Comparison of ENCODE assay signal across 10 cellular contexts in the genomic region with DNA sequence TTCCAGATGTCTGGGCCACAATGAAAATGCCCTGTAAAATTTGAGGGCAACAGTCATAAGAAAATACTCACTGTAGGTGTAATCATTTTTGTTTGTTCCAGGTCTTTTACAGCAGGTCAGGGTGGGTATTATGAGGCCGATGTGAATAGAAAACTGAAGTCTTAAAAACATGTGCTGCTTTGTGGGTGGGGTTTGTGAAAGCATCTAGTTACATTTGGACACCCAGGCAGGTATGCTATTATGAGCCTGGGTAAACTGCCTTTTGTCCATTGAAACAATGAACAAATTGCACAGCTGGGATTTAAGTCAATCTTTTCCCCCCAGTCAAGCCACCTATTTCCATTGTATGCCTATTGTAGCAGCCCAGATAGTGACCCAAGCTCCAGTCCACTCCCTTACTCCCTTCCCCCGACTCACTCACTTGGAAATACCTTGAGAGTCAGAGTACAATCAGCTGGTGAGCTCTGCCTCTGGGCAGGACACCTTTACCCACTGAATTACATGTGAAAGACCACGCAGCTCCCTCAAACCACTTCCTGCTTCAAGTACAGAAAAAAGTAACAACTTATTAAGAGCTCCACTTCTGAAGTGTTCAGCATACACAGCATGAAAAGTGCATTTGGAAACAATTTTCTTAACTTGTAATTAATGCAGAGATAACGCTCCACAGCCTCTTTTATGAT. TPM values are rescaled to one million over a fixed set of nuclear protein-coding genes. Genes with fewer than 3 reads are reported as not detected.
DNase-seq lines count a peak whose midpoint lies in the region; ATAC-seq, FAIRE-seq and TF ChIP-seq lines count a peak whose summit lies in the region.
"Had no signal": no experiment of that assay in that cellular context is flagged by ENCODE, and none has a peak within 500 bp of the region (broad histone marks: within the 10 kb centered on the region; RNA-seq: fewer than 3 reads in every experiment).

No MANE protein-coding gene starts in this region.

- peak; percentile 68 for ATAC-seq in GM21515 (IDR thresholded peaks at IDR 0.05; ENCODE audit: unreplicated experiment)

- POLR2A ChIA-PET in H1 (lab: Charles Lee; ENCODE audit: partially characterized antibody): no interaction called here

- no peak overlapping the region for H2BK15ac ChIP-seq in H1 (ENCODE audit: low read length)

- TF ChIP-seq EP300 in H1 (IDR thresholded peaks at IDR 0.05; ENCODE audit: borderline replicate concordance in 1 of 2, low read depth in 2 of 2, low read length in 2 of 2): no peak

- TF ChIP-seq CTCF in H1 (IDR thresholded peaks at IDR 0.05; ENCODE audit: control extremely low read depth in 1 of 3, insufficient read depth in 1 of 3, low read depth in 1 of 3, low read length in 3 of 3): no peak

- H3K4me1 ChIP-seq in H1 (replicated peaks in 1 of 4; ENCODE audit: control insufficient read depth in 3 of 4, insufficient read depth in 4 of 4, low read length in 3 of 4): peaks cover 6 to 12% (median 8%) of the 10 kb centered on the region in 4 experiments; a peak in 5 of 7 replicates

- no peak overlapping the region for H3K14ac ChIP-seq in H1 (ENCODE audit: insufficient read length)

- H3K4ac ChIP-seq in H1 (replicated peaks; ENCODE audit: insufficient read length, low read depth, low read length): no peak overlapping the region

- no peaks in the 10 kb centered on the region for H3K27me3 ChIP-seq in H1 (replicated peaks in 1 of 4; ENCODE audit: control insufficient read depth in 3 of 4, extremely low read depth in 1 of 4, insufficient read depth in 3 of 4, low read length in 3 of 4)

- intact Hi-C loops in posterior cingulate gyrus (cut with DNase I): loop anchor here (10.0 kb wide), 1 partner anchor 314 kb away; no protein-coding TSS in a partner anchor

- no peaks in the 10 kb centered on the region for H3K79me1 ChIP-seq in H1 (ENCODE audit: low read depth, low read length)

- no peak overlapping the region for H4K5ac ChIP-seq in H1 (ENCODE audit: insufficient read length, low read depth, low read length)

- H3K23ac ChIP-seq in H1 (ENCODE audit: insufficient read length): no peak overlapping the region

- H2BK120ac ChIP-seq in H1 (replicated peaks; ENCODE audit: low read depth, low read length): no peak overlapping the region

- no peak overlapping the region for H3K27ac ChIP-seq in H1 (ENCODE audit: low read depth, low read length)

- H3K56ac ChIP-seq in H1 (replicated peaks; ENCODE audit: insufficient read length, low read depth, low read length): no peak overlapping the region

- CTCF ChIA-PET in H1 (lab: Charles Lee; ENCODE audit: partially characterized antibody): interaction anchor here (1.0 to 1.5 kb wide), 4 partner anchors 178 to 898 kb away, joined by 3 to 8 read pairs (median 4); no protein-coding TSS in a partner anchor

- 67% methylated on average over 4 of the region's 4 CpGs; no CpG with 5 or more reads in 1 of the 2 experiments for WGBS in H1 (ENCODE audit: extremely low coverage in 1 of 2, insufficient coverage in 1 of 2, insufficient read length in 1 of 2, insufficient replicate concordance in 2 of 2, low coverage in 1 of 2, low lambda C conversion rate in 2 of 2, missing lambda C conversion rate in 1 of 2), 2 experiments

- H4K20me1 ChIP-seq in H1 (replicated peaks in 1 of 2; ENCODE audit: control insufficient read depth in 1 of 2, insufficient read depth in 2 of 2, low read length in 2 of 2): no peaks in the 10 kb centered on the region

- no peak overlapping the region for H2BK5ac ChIP-seq in H1 (ENCODE audit: low read depth, low read length)

- H3K18ac ChIP-seq in H1 (ENCODE audit: extremely low read depth, low read length): no peak overlapping the region

- no peak overlapping the region for H3K9ac ChIP-seq in H1 (replicated peaks in 1 of 4; ENCODE audit: extremely low read depth in 1 of 4, low read depth in 3 of 4, low read length in 3 of 4)

- peak overlapping the region; percentile 26; the same call in 1 of the 2 replicates for H2AFZ ChIP-seq in H1 (ENCODE audit: low read length)

- H3K36me3 ChIP-seq in H1 (ENCODE audit: control insufficient read depth in 2 of 4, insufficient read depth in 4 of 4, low read length in 3 of 4): no peaks in the 10 kb centered on the region

- H3K79me2 ChIP-seq in H1 (ENCODE audit: control insufficient read depth in 1 of 2, insufficient read depth in 2 of 2, low read length in 2 of 2): no peaks in the 10 kb centered on the region

- no peaks in the 10 kb centered on the region for H3K9me3 ChIP-seq in H1 (ENCODE audit: insufficient read depth in 2 of 2, low read depth in 1 of 2, low read length in 1 of 2)

- no peak for TF ChIP-seq RAD21 in H1 (IDR thresholded peaks at IDR 0.05 in 1 of 2, conservative IDR thresholded peaks at IDR 0.05 in 1 of 2; ENCODE audit: low read depth in 2 of 2, low read length in 2 of 2)

- FAIRE-seq in H1 (lab: Jason Lieb, UNC): no peak
- FAIRE-seq: TTC549 had no signal

- H4K8ac ChIP-seq in H1 (ENCODE audit: extremely low read depth, insufficient read depth, low read length): no peak overlapping the region

- H2AK5ac ChIP-seq in H1 (ENCODE audit: low read depth, low read length): no peak overlapping the region

- H2BK12ac ChIP-seq in H1 (ENCODE audit: low read depth, low read length): no peak overlapping the region

- H3K23me2 ChIP-seq in H1 (ENCODE audit: low read depth, low read length): no peaks in the 10 kb centered on the region

- 0 out of 4 replicates have a peak overlapping the region, but pooled peaks of 1 of the 2 experiments have one; percentile 21 for H3K4me2 ChIP-seq in H1 (ENCODE audit: insufficient read depth in 1 of 2, low read depth in 2 of 2, low read length in 2 of 2)

- no peak overlapping the region for H2BK20ac ChIP-seq in H1 (ENCODE audit: low read length)

- H4K91ac ChIP-seq in H1 (replicated peaks; ENCODE audit: insufficient read length, low read length): no peak overlapping the region

- no peak overlapping the region for H3K4me3 ChIP-seq in H1 (ENCODE audit: extremely low read depth in 1 of 4, insufficient read depth in 2 of 4, low read depth in 3 of 4, low read length in 4 of 4)

- TF ChIP-seq POLR2A in H1 (IDR thresholded peaks at IDR 0.05; ENCODE audit: control extremely low read depth in 1 of 2, low read depth in 2 of 2, low read length in 2 of 2): no peak

- DNase-seq in NCI-H2227 (lab: John Stamatoyannopoulos, UW; ENCODE audit: unreplicated experiment): peak; percentile 15
- no peak for DNase-seq in NCI-H2227 treated with DMSO at 0.1 percent for 48 hours (lab: John Stamatoyannopoulos, UW)
- DNase-seq in HT1080 (ENCODE audit: low read depth): peak; percentile 19
- no peak for DNase-seq in H1 (ENCODE audit: low read depth in 1 of 2, low spot score in 2 of 2)
- DNase-seq in stimulated activated CD8-positive, alpha-beta memory T cell treated with anti-CD3 and anti-CD28 coated beads, Interleukin-15, amount 100 ng/mL, for 48 hours (ENCODE audit: low read depth in 2 of 2): peak; percentile 25 to 47
- DNase-seq in NCI-H1436 treated with DMSO at 0.1 percent for 48 hours (lab: John Stamatoyannopoulos, UW): no peak
- DNase-seq in posterior cingulate gyrus: no peak

TF ChIP-seq in H1, 55 proteins besides CTCF, POLR2A, EP300 and RAD21:
- TF ChIP-seq SP1 (IDR thresholded peaks at IDR 0.05; ENCODE audit: low read depth, low read length) (peak; percentile 48; the same call in 1 of the 2 replicates), SIN3A (conservative IDR thresholded peaks at IDR 0.05 in 1 of 2, IDR thresholded peaks at IDR 0.05 in 1 of 2; ENCODE audit: low read depth in 1 of 2, low read length in 2 of 2) (0 out of 4 replicates have a peak, but pooled peaks of 1 of the 2 experiments have one; percentile 28), TEAD4 (IDR thresholded peaks at IDR 0.05; ENCODE audit: low read depth, low read length) (0 out of 2 replicates have a peak, but pooled peaks have one; percentile 30), EZH2 (IDR thresholded peaks at IDR 0.05; ENCODE audit: low read depth, low read length, severe bottlenecking) (no peak), CTBP2 (IDR thresholded peaks at IDR 0.05; ENCODE audit: borderline replicate concordance, insufficient read depth, insufficient read length, low read length) (no peak), ASH2L (IDR thresholded peaks at IDR 0.05; ENCODE audit: low read length) (peak; percentile 22)

RNA-seq across cellular contexts. Expression of a gene that starts 1.8 kb away (rescaled TPM):
- not detected in 2 replicates for total RNA-seq in HT1080 (2014; rRNA removed; shearing (Covaris generic))
- not detected in 2 replicates for polyA plus RNA-seq in HT1080 (2015; cell fraction: cytosol; rRNA removed)
- not detected in 2 replicates for polyA plus RNA-seq in HT1080 (2015; cell fraction: nucleus; rRNA removed)
- not detected in 2 replicates for total RNA-seq in H1 (2021; fragmentation: NEBNext Ultra II Directional; extraction: Animal tissue kit (Norgen Biotek cat#: 25700))
- polyA plus RNA-seq in H1 (2011; rRNA removed): not detected in 2 replicates
- polyA plus RNA-seq in H1 (2011; cell fraction: cytosol; rRNA removed): not detected
- not detected for polyA plus RNA-seq in H1 (2011; cell fraction: nucleus; rRNA removed)
- polyA plus RNA-seq in H1 (2012, experiment 1 of 2): 0.22 TPM in 1 of 4 replicates, not detected in the others
- polyA plus RNA-seq in H1 (2012, experiment 2 of 2): not detected
- 0.02 TPM for polyA plus RNA-seq in H1 (2013, experiment 1 of 2)
- not detected for polyA plus RNA-seq in H1 (2013, experiment 2 of 2)
- not detected in 2 replicates for polyA minus RNA-seq in H1 (2011; rRNA and poly(A)+ RNA removed)
- polyA minus RNA-seq in H1 (2011; cell fraction: cytosol; rRNA and poly(A)+ RNA removed): not detected
- not detected for polyA minus RNA-seq in H1 (2011; cell fraction: nucleus; rRNA and poly(A)+ RNA removed)
- polyA plus RNA-seq: neural cell had no signal

Comparison
In these comparisons a context has a peak if more than half of its experiments do, and no peak if none do; other contexts are left out.
1. DNase-seq: peak in NCI-H2227 (single experiment), HT1080 (single experiment) and stimulated activated CD8-positive, alpha-beta memory T cell treated with anti-CD3 and anti-CD28 coated beads, Interleukin-15, amount 100 ng/mL, for 48 hours (2 of 2); none in NCI-H2227 treated with DMSO at 0.1 percent for 48 hours (single experiment), H1 (0 of 2), NCI-H1436 treated with DMSO at 0.1 percent for 48 hours (single experiment) and posterior cingulate gyrus (0 of 10).